In genomic region chr19:54312436-54313362, GRCh38 we compare ENCODE assay signal across 1 cellular context.
TF ChIP-seq lines count a peak whose summit lies in the region.

Gene LILRA5, minus strand, starts transcription at chr19:54313166. Its CDS starts 147 bp downstream, at chr19:54313019.

TF ChIP-seq in WTC11, 78 proteins besides CTCF, POLR2A, EP300 and RAD21 (continued from another document):
- no peak for TF ChIP-seq ATF6 (CRISPR knock-in tag; IDR thresholded peaks at IDR 0.05)
- no peak for TF ChIP-seq STAT6 (CRISPR knock-in tag; conservative IDR thresholded peaks at IDR 0.05; ENCODE audit: low read depth)
